ENCODE assay signal across 1 cellular context in genomic region chr11:75376175-75376574, GRCh38.
TF ChIP-seq lines count a peak whose summit lies in the region.

No MANE protein-coding gene starts in this region.

TF ChIP-seq in WTC11, 78 proteins besides CTCF, POLR2A, EP300 and RAD21:
- TF ChIP-seq, protein P1, sequence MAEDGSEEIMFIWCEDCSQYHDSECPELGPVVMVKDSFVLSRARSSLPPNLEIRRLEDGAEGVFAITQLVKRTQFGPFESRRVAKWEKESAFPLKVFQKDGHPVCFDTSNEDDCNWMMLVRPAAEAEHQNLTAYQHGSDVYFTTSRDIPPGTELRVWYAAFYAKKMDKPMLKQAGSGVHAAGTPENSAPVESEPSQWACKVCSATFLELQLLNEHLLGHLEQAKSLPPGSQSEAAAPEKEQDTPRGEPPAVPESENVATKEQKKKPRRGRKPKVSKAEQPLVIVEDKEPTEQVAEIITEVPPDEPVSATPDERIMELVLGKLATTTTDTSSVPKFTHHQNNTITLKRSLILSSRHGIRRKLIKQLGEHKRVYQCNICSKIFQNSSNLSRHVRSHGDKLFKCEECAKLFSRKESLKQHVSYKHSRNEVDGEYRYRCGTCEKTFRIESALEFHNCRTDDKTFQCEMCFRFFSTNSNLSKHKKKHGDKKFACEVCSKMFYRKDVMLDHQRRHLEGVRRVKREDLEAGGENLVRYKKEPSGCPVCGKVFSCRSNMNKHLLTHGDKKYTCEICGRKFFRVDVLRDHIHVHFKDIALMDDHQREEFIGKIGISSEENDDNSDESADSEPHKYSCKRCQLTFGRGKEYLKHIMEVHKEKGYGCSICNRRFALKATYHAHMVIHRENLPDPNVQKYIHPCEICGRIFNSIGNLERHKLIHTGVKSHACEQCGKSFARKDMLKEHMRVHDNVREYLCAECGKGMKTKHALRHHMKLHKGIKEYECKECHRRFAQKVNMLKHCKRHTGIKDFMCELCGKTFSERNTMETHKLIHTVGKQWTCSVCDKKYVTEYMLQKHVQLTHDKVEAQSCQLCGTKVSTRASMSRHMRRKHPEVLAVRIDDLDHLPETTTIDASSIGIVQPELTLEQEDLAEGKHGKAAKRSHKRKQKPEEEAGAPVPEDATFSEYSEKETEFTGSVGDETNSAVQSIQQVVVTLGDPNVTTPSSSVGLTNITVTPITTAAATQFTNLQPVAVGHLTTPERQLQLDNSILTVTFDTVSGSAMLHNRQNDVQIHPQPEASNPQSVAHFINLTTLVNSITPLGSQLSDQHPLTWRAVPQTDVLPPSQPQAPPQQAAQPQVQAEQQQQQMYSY (CRISPR knock-in tag; IDR thresholded peaks at IDR 0.05), result no peak
- TF ChIP-seq HMGA2 (CRISPR knock-in tag; IDR thresholded peaks at IDR 0.05) (no peak), ZNF416 (CRISPR knock-in tag; IDR thresholded peaks at IDR 0.05) (no peak), GTF2I (CRISPR knock-in tag; conservative IDR thresholded peaks at IDR 0.05) (no peak), ZNF121 (CRISPR knock-in tag; IDR thresholded peaks at IDR 0.05) (no peak), EMX1 (CRISPR knock-in tag; IDR thresholded peaks at IDR 0.05) (no peak), NR3C1 (CRISPR knock-in tag; conservative IDR thresholded peaks at IDR 0.05; ENCODE audit: low read depth) (no peak), TEAD4 (CRISPR knock-in tag; IDR thresholded peaks at IDR 0.05) (no peak)
- TF ChIP-seq, protein P2, sequence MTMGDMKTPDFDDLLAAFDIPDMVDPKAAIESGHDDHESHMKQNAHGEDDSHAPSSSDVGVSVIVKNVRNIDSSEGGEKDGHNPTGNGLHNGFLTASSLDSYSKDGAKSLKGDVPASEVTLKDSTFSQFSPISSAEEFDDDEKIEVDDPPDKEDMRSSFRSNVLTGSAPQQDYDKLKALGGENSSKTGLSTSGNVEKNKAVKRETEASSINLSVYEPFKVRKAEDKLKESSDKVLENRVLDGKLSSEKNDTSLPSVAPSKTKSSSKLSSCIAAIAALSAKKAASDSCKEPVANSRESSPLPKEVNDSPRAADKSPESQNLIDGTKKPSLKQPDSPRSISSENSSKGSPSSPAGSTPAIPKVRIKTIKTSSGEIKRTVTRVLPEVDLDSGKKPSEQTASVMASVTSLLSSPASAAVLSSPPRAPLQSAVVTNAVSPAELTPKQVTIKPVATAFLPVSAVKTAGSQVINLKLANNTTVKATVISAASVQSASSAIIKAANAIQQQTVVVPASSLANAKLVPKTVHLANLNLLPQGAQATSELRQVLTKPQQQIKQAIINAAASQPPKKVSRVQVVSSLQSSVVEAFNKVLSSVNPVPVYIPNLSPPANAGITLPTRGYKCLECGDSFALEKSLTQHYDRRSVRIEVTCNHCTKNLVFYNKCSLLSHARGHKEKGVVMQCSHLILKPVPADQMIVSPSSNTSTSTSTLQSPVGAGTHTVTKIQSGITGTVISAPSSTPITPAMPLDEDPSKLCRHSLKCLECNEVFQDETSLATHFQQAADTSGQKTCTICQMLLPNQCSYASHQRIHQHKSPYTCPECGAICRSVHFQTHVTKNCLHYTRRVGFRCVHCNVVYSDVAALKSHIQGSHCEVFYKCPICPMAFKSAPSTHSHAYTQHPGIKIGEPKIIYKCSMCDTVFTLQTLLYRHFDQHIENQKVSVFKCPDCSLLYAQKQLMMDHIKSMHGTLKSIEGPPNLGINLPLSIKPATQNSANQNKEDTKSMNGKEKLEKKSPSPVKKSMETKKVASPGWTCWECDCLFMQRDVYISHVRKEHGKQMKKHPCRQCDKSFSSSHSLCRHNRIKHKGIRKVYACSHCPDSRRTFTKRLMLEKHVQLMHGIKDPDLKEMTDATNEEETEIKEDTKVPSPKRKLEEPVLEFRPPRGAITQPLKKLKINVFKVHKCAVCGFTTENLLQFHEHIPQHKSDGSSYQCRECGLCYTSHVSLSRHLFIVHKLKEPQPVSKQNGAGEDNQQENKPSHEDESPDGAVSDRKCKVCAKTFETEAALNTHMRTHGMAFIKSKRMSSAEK (CRISPR knock-in tag; IDR thresholded peaks at IDR 0.05; ENCODE audit: borderline replicate concordance), result no peak
- TF ChIP-seq, protein P3, sequence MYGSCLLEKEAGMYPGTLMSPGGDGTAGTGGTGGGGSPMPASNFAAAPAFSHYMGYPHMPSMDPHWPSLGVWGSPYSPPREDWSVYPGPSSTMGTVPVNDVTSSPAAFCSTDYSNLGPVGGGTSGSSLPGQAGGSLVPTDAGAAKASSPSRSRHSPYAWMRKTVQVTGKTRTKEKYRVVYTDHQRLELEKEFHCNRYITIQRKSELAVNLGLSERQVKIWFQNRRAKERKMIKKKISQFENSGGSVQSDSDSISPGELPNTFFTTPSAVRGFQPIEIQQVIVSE (CRISPR knock-in tag; IDR thresholded peaks at IDR 0.05; ENCODE audit: borderline replicate concordance), result no peak
